Comparison of ENCODE assay signal across 1 cellular context in genomic region chr2:42168459-42169099, GRCh38.
TF ChIP-seq lines count a peak whose summit lies in the region.

No MANE protein-coding gene starts in this region.

TF ChIP-seq in GM23338, 12 proteins besides CTCF, POLR2A, EP300 and RAD21 (continued from another document):
- no peak for TF ChIP-seq REST (IDR thresholded peaks at IDR 0.05; ENCODE audit: unreplicated experiment)
- TF ChIP-seq NANOG (IDR thresholded peaks at IDR 0.05; ENCODE audit: borderline replicate concordance), result no peak
- no peak for TF ChIP-seq ZNF114 (CRISPR knock-in tag; IDR thresholded peaks at IDR 0.05)
- TF ChIP-seq ETS1 (IDR thresholded peaks at IDR 0.05), result no peak
- no peak for TF ChIP-seq STAT1 (IDR thresholded peaks at IDR 0.05; ENCODE audit: unreplicated experiment)
- no peak for TF ChIP-seq ZNF331 (CRISPR knock-in tag; IDR thresholded peaks at IDR 0.05; ENCODE audit: low read depth)
- no peak for TF ChIP-seq POLR2AphosphoS5 (IDR thresholded peaks at IDR 0.05; ENCODE audit: low read depth)
- TF ChIP-seq JUNB (IDR thresholded peaks at IDR 0.05; ENCODE audit: unreplicated experiment), result no peak
TF ChIP-seq in GM23338: peak in this region for 0.
